Comparison of ENCODE assay signal across 7 cellular contexts in the genomic region with DNA sequence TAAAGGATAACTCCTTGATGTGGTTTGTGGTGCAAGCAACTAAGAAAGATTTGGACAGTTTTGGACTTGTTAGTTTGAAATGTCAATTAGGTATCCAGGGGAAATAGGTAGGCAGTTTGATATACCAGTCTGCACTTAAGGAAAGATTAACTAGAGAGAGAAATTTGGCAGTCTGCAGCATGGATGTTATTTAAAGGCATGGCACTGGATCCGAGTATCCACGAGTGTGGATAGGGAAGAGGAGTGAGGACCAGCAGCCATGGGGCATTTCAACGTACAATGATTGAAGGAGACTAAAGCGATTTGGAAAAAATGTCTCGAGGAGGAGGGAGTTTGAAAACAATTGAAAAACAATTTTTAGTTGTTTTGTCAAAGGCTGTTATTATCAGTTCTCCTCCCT.
"Had no signal": no experiment of that assay in that cellular context is flagged by ENCODE, and none has a peak within 500 bp of the region (broad histone marks: within the 10 kb centered on the region; RNA-seq: fewer than 3 reads in every experiment).

No MANE protein-coding gene starts in this region.

- H3K9me3 Mint-ChIP-seq: HFFc6, IgD-negative memory B cell had no signal

- H3K9ac ChIP-seq: GM23248 had no signal

- H3K27me3 Mint-ChIP-seq: IgD-negative memory B cell had no signal

- ATAC-seq: HCT116 had no signal

- H3K27ac Mint-ChIP-seq: HFFc6, IgD-negative memory B cell had no signal

- H3K27ac ChIP-seq: GM23248 had no signal

- H2AFZ ChIP-seq: GM23248 had no signal

- H3K4me1 ChIP-seq: HAP-1 had no signal

- DNase-seq: GM23248, GOT3, H7, HFFc6 had no signal

- H3K4me3 ChIP-seq: GM23248, HAP-1 had no signal

- H3K9me3 ChIP-seq: HAP-1 had no signal

- H3K4me3 Mint-ChIP-seq: HFFc6 had no signal
